ENCODE assay signal across 34 cellular contexts in genomic region chr2:88233216-88233615, GRCh38.
"Had no signal": no experiment of that assay in that cellular context is flagged by ENCODE, and none has a peak within 500 bp of the region (broad histone marks: within the 10 kb centered on the region; RNA-seq: fewer than 3 reads in every experiment).

No MANE protein-coding gene starts in this region.

- H3K36me3 ChIP-seq: MG63 had no signal

- H3K27me3 ChIP-seq: MG63 had no signal

- H3K27ac ChIP-seq: KMS-11 had no signal

- DNase-seq: Karpas-422, Kasumi-1, MG63, MM.1S, MV-4-11, NCI-H1048, NCI-H1092, NCI-H1092 treated with DMSO at 0.1 percent for 48 hours, NCI-H1105, NCI-H1105 treated with DMSO at 0.1 percent for 48 hours, NCI-H1417, NCI-H1417 treated with DMSO at 0.1 percent for 48 hours, NCI-H1436, NCI-H1436 treated with DMSO at 0.1 percent for 48 hours, NCI-H1694, NCI-H1694 treated with DMSO at 0.1 percent for 48 hours, NCI-H187, NCI-H187 treated with DMSO at 0.1 percent for 48 hours, NCI-H1930, NCI-H2029, NCI-H2029 treated with DMSO at 0.1 percent for 48 hours, NCI-H2081, NCI-H2081 treated with DMSO at 0.1 percent for 48 hours, NCI-H2107, NCI-H2171, NCI-H2171 treated with DMSO at 0.1 percent for 48 hours, NCI-H2227 treated with DMSO at 0.1 percent for 48 hours, NCI-H226, NCI-H345, NCI-H446, NCI-H446 treated with DMSO at 0.1 percent for 48 hours, NCI-H510A, NCI-H510A treated with DMSO at 0.1 percent for 48 hours had no signal

- H3K9ac ChIP-seq: KMS-11 had no signal

- H3K9me3 ChIP-seq: MG63 had no signal

- H3K4me3 ChIP-seq: MG63 had no signal
